In genomic region chr3:125072310-125072709, GRCh38 we compare ENCODE assay signal across 15 cellular contexts. TPM values are rescaled to one million over a fixed set of nuclear protein-coding genes. Genes with fewer than 3 reads are reported as not detected.
DNase-seq lines count a peak whose midpoint lies in the region.
"Had no signal": no experiment of that assay in that cellular context is flagged by ENCODE, and none has a peak within 500 bp of the region (broad histone marks: within the 10 kb centered on the region; RNA-seq: fewer than 3 reads in every experiment).

No MANE protein-coding gene starts in this region.

- peaks cover 0 to 3% of the 10 kb centered on the region in 2 experiments for H3K4me1 ChIP-seq in trophoblast cell (ENCODE audit: control insufficient read depth in 1 of 2, insufficient read depth in 2 of 2, low read length in 2 of 2)

- H4K8ac ChIP-seq in trophoblast cell (ENCODE audit: low read depth, low read length), result no peak overlapping the region

- H2AFZ ChIP-seq in trophoblast cell (ENCODE audit: insufficient read depth, low read length, poor library complexity), result no peak overlapping the region

- H3K4me3 ChIP-seq in MG63, result no peak overlapping the region
- H3K4me3 ChIP-seq in trophoblast cell (ENCODE audit: low read depth, low read length), result no peak overlapping the region
- H3K4me3 ChIP-seq: GM12878, sigmoid colon had no signal

- DNase-seq in EL (peak; percentile 60), MG63 (peak; percentile 69), astrocyte of the hippocampus (ENCODE audit: low read depth, low spot score) (peak; percentile 78), trophoblast cell (peak; percentile 57 to 84), NCI-H82 treated with DMSO at 0.1 percent for 48 hours (lab: John Stamatoyannopoulos, UW; ENCODE audit: unreplicated experiment) (no peak), occipital lobe (lab: John Stamatoyannopoulos, UW) (no peak)
- DNase-seq in activated CD4-positive, alpha-beta T cell treated with anti-CD3 and anti-CD28 coated beads, Interleukin-2, amount 50 U/mL, for 48 hours, result no peak
- DNase-seq: activated CD8-positive, alpha-beta T cell treated with anti-CD3 and anti-CD28 coated beads for 36 hours; amniotic stem cell; KG1; midbrain; NCI-H1417 treated with DMSO at 0.1 percent for 48 hours; OCI-M1; sigmoid colon had no signal

- H3K36me3 ChIP-seq in MG63, result no peaks in the 10 kb centered on the region
- H3K36me3 ChIP-seq in trophoblast cell (ENCODE audit: control insufficient read depth in 1 of 2, insufficient read depth in 2 of 2, low read length in 2 of 2), result no peaks in the 10 kb centered on the region
- H3K36me3 ChIP-seq: sigmoid colon had no signal

- H3K4me2 ChIP-seq in trophoblast cell (ENCODE audit: low read length), result no peak overlapping the region

- H3K27ac ChIP-seq in trophoblast cell (ENCODE audit: low read depth, low read length), result no peak overlapping the region
- H3K27ac ChIP-seq: sigmoid colon had no signal

- H3K23ac ChIP-seq in trophoblast cell (ENCODE audit: low read length), result no peak overlapping the region

- H3K79me1 ChIP-seq in trophoblast cell (ENCODE audit: low read length), result peaks cover 4% of the 10 kb centered on the region

- no peak overlapping the region for H3K9ac ChIP-seq in trophoblast cell (ENCODE audit: low read length)

- no peak overlapping the region for H3K14ac ChIP-seq in trophoblast cell (ENCODE audit: low read length)

- H2BK120ac ChIP-seq in trophoblast cell (ENCODE audit: insufficient read depth, low read length, poor library complexity), result no peak overlapping the region

- no peak overlapping the region for H2BK5ac ChIP-seq in trophoblast cell (ENCODE audit: low read depth, low read length, poor library complexity)

- no peak overlapping the region for H4K91ac ChIP-seq in trophoblast cell (ENCODE audit: low read depth, low read length)

- H3K79me2 ChIP-seq in trophoblast cell (ENCODE audit: control insufficient read depth, insufficient read depth, low read length, poor library complexity), result no peaks in the 10 kb centered on the region

- H3K9me3 ChIP-seq in MG63, result no peaks in the 10 kb centered on the region
- no peaks in the 10 kb centered on the region for H3K9me3 ChIP-seq in trophoblast cell (ENCODE audit: insufficient read depth, low read depth, low read length)
- H3K9me3 ChIP-seq: sigmoid colon had no signal

- H4K12ac ChIP-seq in trophoblast cell (ENCODE audit: low read depth, low read length), result no peak overlapping the region

- H3K18ac ChIP-seq in trophoblast cell (ENCODE audit: low read length), result no peak overlapping the region

- H2BK12ac ChIP-seq in trophoblast cell (ENCODE audit: low read length), result no peak overlapping the region

- no peak overlapping the region for H2AK5ac ChIP-seq in trophoblast cell (ENCODE audit: low read length)

- no peaks in the 10 kb centered on the region for H3K27me3 ChIP-seq in MG63
- no peaks in the 10 kb centered on the region for H3K27me3 ChIP-seq in trophoblast cell (ENCODE audit: insufficient read depth, low read length)
- H3K27me3 ChIP-seq: sigmoid colon had no signal

- no peak overlapping the region for H3K4ac ChIP-seq in trophoblast cell (ENCODE audit: low read depth, low read length)

RNA-seq across cellular contexts. Expression of gene HEG1, which starts 16.5 kb away (rescaled TPM):
- total RNA-seq in MG63 (2014; rRNA removed; shearing (Covaris generic); ENCODE audit: low replicate concordance), result 75.1 and 105 TPM in 2 replicates
- 59.6 and 62.6 TPM in 2 replicates for polyA plus RNA-seq in trophoblast cell (2013)
- 6.6 TPM for total RNA-seq in occipital lobe

Comparison
In these comparisons a context has a peak if more than half of its experiments do, and no peak if none do; other contexts are left out.
1. DNase-seq: peak in EL (single experiment), MG63 (single experiment), astrocyte of the hippocampus (single experiment) and trophoblast cell (2 of 2); none in activated CD4-positive, alpha-beta T cell treated with anti-CD3 and anti-CD28 coated beads, Interleukin-2, amount 50 U/mL, for 48 hours (0 of 2), NCI-H82 treated with DMSO at 0.1 percent for 48 hours (single experiment) and occipital lobe (single experiment).
2. RNA of gene HEG1, which starts 16.5 kb away (total RNA-seq): 75.1 to 105 TPM in MG63; 6.6 TPM in occipital lobe (single experiment); every median in the first group is over 10 times any median in the second.